13 cellular contexts compared by ENCODE assay signal in the genomic region with DNA sequence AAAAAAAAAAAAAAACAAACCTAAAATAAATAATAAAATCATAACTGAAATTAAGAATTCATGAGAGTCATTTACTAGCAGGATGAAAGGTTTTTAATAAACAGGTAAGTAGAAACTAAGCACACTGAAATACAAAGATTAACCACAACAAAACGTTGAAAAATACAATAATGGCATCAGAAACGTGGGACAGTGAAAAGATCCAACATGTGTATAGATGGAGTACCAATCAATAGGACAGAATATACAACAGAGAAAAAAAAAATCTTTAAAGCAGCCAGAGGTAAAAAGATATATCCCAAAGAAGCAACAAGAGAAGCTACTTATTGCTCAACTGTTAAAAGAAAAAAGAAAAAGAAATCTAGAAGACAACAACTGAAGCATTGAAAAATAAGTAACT.
DNase-seq lines count a peak whose midpoint lies in the region; ATAC-seq, FAIRE-seq and TF ChIP-seq lines count a peak whose summit lies in the region.
"Had no signal": no experiment of that assay in that cellular context is flagged by ENCODE, and none has a peak within 500 bp of the region (broad histone marks: within the 10 kb centered on the region; RNA-seq: fewer than 3 reads in every experiment).

No MANE protein-coding gene starts in this region.

- intact Hi-C loops in natural killer cell (cut with micrococcal nuclease): no loop called here

- peaks cover 38 to 40% of the 10 kb centered on the region in 2 donors for H3K4me1 Mint-ChIP-seq in natural killer cell
- peaks cover 22 to 38% of the 10 kb centered on the region in 2 donors for H3K4me1 Mint-ChIP-seq in natural killer cell treated with Interleukin-12 subunit alpha and Interleukin-12 subunit beta and Interleukin-15 and Interleukin-18, amount 100 ng/mL, for 72 hours (ENCODE audit: low read depth in 2 of 2)
- peaks cover 26% of the 10 kb centered on the region for H3K4me1 Mint-ChIP-seq in stimulated activated memory B cell treated with anti-CD40 and anti-IgM and Interleukin-4, amounts not matched to agents 10 μg/mL and 1 μg/mL and 100 μg/mL, for 72 hours
- H3K4me1 Mint-ChIP-seq in stimulated activated naive B cell treated with anti-CD40 and anti-IgM and Interleukin-4, amounts not matched to agents 10 μg/mL and 1 μg/mL and 100 μg/mL, for 72 hours: peaks cover 0 to 10% of the 10 kb centered on the region in 2 donors

- FAIRE-seq in RCC 7860 (lab: Jason Lieb, UNC) (peak; percentile 16), islet of Langerhans (lab: Jason Lieb, UNC) (peak; percentile 27)
- FAIRE-seq: H1 had no signal

- no peak for TF ChIP-seq CTCF in natural killer cell (IDR thresholded peaks at IDR 0.05)

- no peaks in the 10 kb centered on the region for H3K27me3 Mint-ChIP-seq in natural killer cell (ENCODE audit: low read depth in 2 of 2)
- no peaks in the 10 kb centered on the region for H3K27me3 Mint-ChIP-seq in natural killer cell treated with Interleukin-12 subunit alpha and Interleukin-12 subunit beta and Interleukin-15 and Interleukin-18, amount 100 ng/mL, for 72 hours
- H3K27me3 Mint-ChIP-seq in stimulated activated memory B cell treated with anti-CD40 and anti-IgM and Interleukin-4, amounts not matched to agents 10 μg/mL and 1 μg/mL and 100 μg/mL, for 72 hours: no peaks in the 10 kb centered on the region
- no peaks in the 10 kb centered on the region for H3K27me3 Mint-ChIP-seq in stimulated activated naive B cell treated with anti-CD40 and anti-IgM and Interleukin-4, amounts not matched to agents 10 μg/mL and 1 μg/mL and 100 μg/mL, for 72 hours

- H3K9me3 Mint-ChIP-seq in natural killer cell: no peaks in the 10 kb centered on the region
- no peaks in the 10 kb centered on the region for H3K9me3 Mint-ChIP-seq in natural killer cell treated with Interleukin-12 subunit alpha and Interleukin-12 subunit beta and Interleukin-15 and Interleukin-18, amount 100 ng/mL, for 72 hours
- H3K9me3 Mint-ChIP-seq in stimulated activated memory B cell treated with anti-CD40 and anti-IgM and Interleukin-4, amounts not matched to agents 10 μg/mL and 1 μg/mL and 100 μg/mL, for 72 hours: no peaks in the 10 kb centered on the region
- peaks cover 0 to 4% of the 10 kb centered on the region in 2 donors for H3K9me3 Mint-ChIP-seq in stimulated activated naive B cell treated with anti-CD40 and anti-IgM and Interleukin-4, amounts not matched to agents 10 μg/mL and 1 μg/mL and 100 μg/mL, for 72 hours

- no peaks in the 10 kb centered on the region for H3K36me3 Mint-ChIP-seq in natural killer cell
- H3K36me3 Mint-ChIP-seq in natural killer cell treated with Interleukin-12 subunit alpha and Interleukin-12 subunit beta and Interleukin-15 and Interleukin-18, amount 100 ng/mL, for 72 hours: peaks cover 14% of the 10 kb centered on the region
- peaks cover 48% of the 10 kb centered on the region for H3K36me3 Mint-ChIP-seq in stimulated activated memory B cell treated with anti-CD40 and anti-IgM and Interleukin-4, amounts not matched to agents 10 μg/mL and 1 μg/mL and 100 μg/mL, for 72 hours
- H3K36me3 Mint-ChIP-seq in stimulated activated naive B cell treated with anti-CD40 and anti-IgM and Interleukin-4, amounts not matched to agents 10 μg/mL and 1 μg/mL and 100 μg/mL, for 72 hours: peaks cover 12 to 28% of the 10 kb centered on the region in 2 donors

- H3K27ac Mint-ChIP-seq in natural killer cell: peak overlapping the region; percentile 33 to 80
- H3K27ac Mint-ChIP-seq in natural killer cell treated with Interleukin-12 subunit alpha and Interleukin-12 subunit beta and Interleukin-15 and Interleukin-18, amount 100 ng/mL, for 72 hours: no peak overlapping the region
- H3K27ac Mint-ChIP-seq in stimulated activated memory B cell treated with anti-CD40 and anti-IgM and Interleukin-4, amounts not matched to agents 10 μg/mL and 1 μg/mL and 100 μg/mL, for 72 hours: peak overlapping the region; percentile 22
- no peak overlapping the region for H3K27ac Mint-ChIP-seq in stimulated activated naive B cell treated with anti-CD40 and anti-IgM and Interleukin-4, amounts not matched to agents 10 μg/mL and 1 μg/mL and 100 μg/mL, for 72 hours
- H3K27ac Mint-ChIP-seq: HFFc6 had no signal

- no peak for DNase-seq in natural killer cell
- DNase-seq in natural killer cell treated with Interleukin-12 subunit alpha and Interleukin-12 subunit beta and Interleukin-15 and Interleukin-18, amount 100 ng/mL, for 72 hours (ENCODE audit: low spot score): no peak
- DNase-seq in RCC 7860 (ENCODE audit: low spot score): no peak
- no peak for DNase-seq in stimulated activated naive CD4-positive, alpha-beta T cell treated with Interleukin-2 at 50 U/mL for 16 hours (lab: John Stamatoyannopoulos, UW)
- no peak for DNase-seq in cerebellar cortex (ENCODE audit: low spot score)
- no peak for DNase-seq in stimulated activated naive B cell treated with anti-CD40 and anti-IgM and Interleukin-4, amounts not matched to agents 10 μg/mL and 1 μg/mL and 100 μg/mL, for 72 hours
- DNase-seq: BE2C, DMS53, GF-D8, HFFc6 had no signal

- ATAC-seq in natural killer cell: no peak
- no peak for ATAC-seq in natural killer cell treated with Interleukin-12 subunit alpha and Interleukin-12 subunit beta and Interleukin-15 and Interleukin-18, amount 100 ng/mL, for 72 hours
- no peak for ATAC-seq in stimulated activated memory B cell treated with anti-CD40 and anti-IgM and Interleukin-4, amounts not matched to agents 10 μg/mL and 1 μg/mL and 100 μg/mL, for 72 hours
- ATAC-seq in stimulated activated naive B cell treated with anti-CD40 and anti-IgM and Interleukin-4, amounts not matched to agents 10 μg/mL and 1 μg/mL and 100 μg/mL, for 72 hours (replicated peaks): no peak

- no peak overlapping the region for H3K4me3 Mint-ChIP-seq in natural killer cell
- H3K4me3 Mint-ChIP-seq in natural killer cell treated with Interleukin-12 subunit alpha and Interleukin-12 subunit beta and Interleukin-15 and Interleukin-18, amount 100 ng/mL, for 72 hours: no peak overlapping the region
- no peak overlapping the region for H3K4me3 Mint-ChIP-seq in stimulated activated memory B cell treated with anti-CD40 and anti-IgM and Interleukin-4, amounts not matched to agents 10 μg/mL and 1 μg/mL and 100 μg/mL, for 72 hours
- no peak overlapping the region for H3K4me3 Mint-ChIP-seq in stimulated activated naive B cell treated with anti-CD40 and anti-IgM and Interleukin-4, amounts not matched to agents 10 μg/mL and 1 μg/mL and 100 μg/mL, for 72 hours
- H3K4me3 Mint-ChIP-seq: HFFc6 had no signal

Comparison
In these comparisons a context has a peak if more than half of its experiments do, and no peak if none do; other contexts are left out.
1. H3K27ac Mint-ChIP-seq: peak in natural killer cell (2 of 2) and stimulated activated memory B cell treated with anti-CD40 and anti-IgM and Interleukin-4, amounts not matched to agents 10 μg/mL and 1 μg/mL and 100 μg/mL, for 72 hours (single experiment); none in natural killer cell treated with Interleukin-12 subunit alpha and Interleukin-12 subunit beta and Interleukin-15 and Interleukin-18, amount 100 ng/mL, for 72 hours (0 of 2) and stimulated activated naive B cell treated with anti-CD40 and anti-IgM and Interleukin-4, amounts not matched to agents 10 μg/mL and 1 μg/mL and 100 μg/mL, for 72 hours (single experiment).